Comparison of ENCODE assay signal across 8 cellular contexts in genomic region chr19:44207126-44207803, GRCh38. TPM values are rescaled to one million over a fixed set of nuclear protein-coding genes. Genes with fewer than 3 reads are reported as not detected.
A peak's percentile ranks its signal among the peaks of the same experiment; 100 is the strongest.
DNase-seq lines count a peak whose midpoint lies in the region; ATAC-seq and TF ChIP-seq lines count a peak whose summit lies in the region.

No MANE protein-coding gene starts in this region.

- peaks cover 15% of the 10 kb centered on the region for H3K4me1 Mint-ChIP-seq in nephron

- no peak for TF ChIP-seq CTCF in nephron (IDR thresholded peaks at IDR 0.05; ENCODE audit: unreplicated experiment in 3 of 3)

- DNase-seq in DMS153 (lab: John Stamatoyannopoulos, UW): peak; percentile 91
- peak; percentile 82 for DNase-seq in KG1 (lab: John Stamatoyannopoulos, UW)
- DNase-seq in RPMI7951 (ENCODE audit: low read depth): peak; percentile 98
- peak; percentile 75 for DNase-seq in activated gamma-delta T cell treated with Interleukin-2 at 50 U/mL for 16 hours
- DNase-seq in fibroblast of the conjunctiva (ENCODE audit: low read depth): peak; percentile 92
- peak; percentile 82 for DNase-seq in stimulated activated naive CD8-positive, alpha-beta T cell treated with anti-CD3 and anti-CD28 coated beads, Interleukin-15, Interleukin-2, amounts not matched to agents 100 U/mL and 50 U/mL, for 24 hours

- peak overlapping the region; percentile 77 to 95 (median 82) for H3K27ac Mint-ChIP-seq in nephron

- H3K4me3 Mint-ChIP-seq in nephron: peak overlapping the region; percentile 89 to 90 (median 90)

- peaks cover 25% of the 10 kb centered on the region for H3K9me3 Mint-ChIP-seq in nephron

- H3K36me3 Mint-ChIP-seq in nephron (ENCODE audit: low read depth): peaks cover 12% of the 10 kb centered on the region

- ATAC-seq in GM21619 (IDR thresholded peaks at IDR 0.05; ENCODE audit: unreplicated experiment): peak; percentile 84
- peak; percentile 95 for ATAC-seq in stimulated activated naive CD8-positive, alpha-beta T cell treated with anti-CD3 and anti-CD28 coated beads, Interleukin-15, Interleukin-2, amounts not matched to agents 100 U/mL and 50 U/mL, for 24 hours

- H3K27me3 Mint-ChIP-seq in nephron (ENCODE audit: low read depth): peaks cover 12% of the 10 kb centered on the region

RNA-seq across cellular contexts. Expression of gene ZNF227, which starts 5.1 kb away (rescaled TPM):
- 18.6 and 23.3 TPM in 2 replicates for total RNA-seq in RPMI7951 (2014; rRNA removed; shearing (Covaris generic))

RNA-seq across cellular contexts. Expression of gene ZNF226, which starts 42.4 kb away (rescaled TPM):
- 31.1 and 32.9 TPM in 2 replicates for total RNA-seq in RPMI7951 (2014; rRNA removed; shearing (Covaris generic))

RNA-seq across cellular contexts. Expression of gene ZNF233, which starts 52.4 kb away (rescaled TPM):
- total RNA-seq in RPMI7951 (2014; rRNA removed; shearing (Covaris generic)): 0.98 and 1.2 TPM in 2 replicates

Comparison
In these comparisons a context has a peak if more than half of its experiments do, and no peak if none do; other contexts are left out.
1. Peak in every context shown above with its lines: DNase-seq and ATAC-seq.